In the genomic region with DNA sequence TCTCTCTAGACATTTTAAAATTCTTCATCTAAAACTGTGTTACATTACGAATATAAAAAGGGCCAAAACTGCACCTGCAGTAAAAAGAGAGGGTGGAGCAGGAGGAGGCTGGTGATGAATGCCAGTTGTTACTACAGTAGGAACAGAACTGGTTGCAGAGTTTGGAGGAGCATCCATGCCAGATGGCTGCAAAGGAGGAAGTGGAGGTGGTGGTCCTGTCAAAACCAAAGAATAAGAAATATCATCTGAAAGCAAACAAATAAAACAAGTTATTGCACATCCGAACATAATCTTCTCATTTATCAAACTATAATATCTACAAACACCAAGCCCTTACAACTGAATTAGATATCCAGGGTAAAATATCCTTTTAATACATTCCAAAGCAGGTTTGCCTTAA, we compare ENCODE assay signal across 22 cellular contexts.
"Had no signal": no experiment of that assay in that cellular context is flagged by ENCODE, and none has a peak within 500 bp of the region (broad histone marks: within the 10 kb centered on the region; RNA-seq: fewer than 3 reads in every experiment).

No MANE protein-coding gene starts in this region.

- H3K9me3 Mint-ChIP-seq: natural killer cell treated with Interleukin-12 subunit alpha and Interleukin-12 subunit beta and Interleukin-15 and Interleukin-18, amount 100 ng/mL, for 72 hours; neural crest cell; stimulated activated effector memory CD8-positive, alpha-beta T cell treated with anti-CD3 and anti-CD28 coated beads, Interleukin-12 subunit alpha, Interleukin-12 subunit beta, amount 100 ng/mL, for 72 hours had no signal

- H3K4me1 Mint-ChIP-seq: neural crest cell had no signal

- H3K27ac Mint-ChIP-seq: natural killer cell treated with Interleukin-12 subunit alpha and Interleukin-12 subunit beta and Interleukin-15 and Interleukin-18, amount 100 ng/mL, for 72 hours; stimulated activated effector memory CD8-positive, alpha-beta T cell treated with anti-CD3 and anti-CD28 coated beads, Interleukin-12 subunit alpha, Interleukin-12 subunit beta, amount 100 ng/mL, for 72 hours had no signal

- ATAC-seq: mucosa of descending colon; naive thymus-derived CD4-positive, alpha-beta T cell; natural killer cell treated with Interleukin-12 subunit alpha and Interleukin-12 subunit beta and Interleukin-15 and Interleukin-18, amount 100 ng/mL, for 72 hours; pancreas; right cardiac atrium; stimulated activated effector memory CD8-positive, alpha-beta T cell treated with anti-CD3 and anti-CD28 coated beads, Interleukin-12 subunit alpha, Interleukin-12 subunit beta, amount 100 ng/mL, for 72 hours had no signal

- DNase-seq: islet precursor cell; left ventricle myocardium inferior; midbrain; mucosa of descending colon; naive thymus-derived CD4-positive, alpha-beta T cell; nucleus accumbens; pancreas; retina; right cardiac atrium; sigmoid colon; small intestine; spleen; stimulated activated CD4-positive, alpha-beta T cell treated with anti-CD3 and anti-CD28 coated beads, Interleukin-4, amount 100 ng/mL, for 24 hours; stimulated activated naive CD4-positive, alpha-beta T cell; stomach; testis; thyroid gland; transverse colon; upper lobe of left lung had no signal

- H3K4me3 Mint-ChIP-seq: naive thymus-derived CD4-positive, alpha-beta T cell; natural killer cell treated with Interleukin-12 subunit alpha and Interleukin-12 subunit beta and Interleukin-15 and Interleukin-18, amount 100 ng/mL, for 72 hours; neural crest cell; stimulated activated effector memory CD8-positive, alpha-beta T cell treated with anti-CD3 and anti-CD28 coated beads, Interleukin-12 subunit alpha, Interleukin-12 subunit beta, amount 100 ng/mL, for 72 hours had no signal

- H3K27me3 Mint-ChIP-seq: naive thymus-derived CD4-positive, alpha-beta T cell; natural killer cell treated with Interleukin-12 subunit alpha and Interleukin-12 subunit beta and Interleukin-15 and Interleukin-18, amount 100 ng/mL, for 72 hours had no signal
